Comparison of ENCODE assay signal across 19 cellular contexts in the genomic region with DNA sequence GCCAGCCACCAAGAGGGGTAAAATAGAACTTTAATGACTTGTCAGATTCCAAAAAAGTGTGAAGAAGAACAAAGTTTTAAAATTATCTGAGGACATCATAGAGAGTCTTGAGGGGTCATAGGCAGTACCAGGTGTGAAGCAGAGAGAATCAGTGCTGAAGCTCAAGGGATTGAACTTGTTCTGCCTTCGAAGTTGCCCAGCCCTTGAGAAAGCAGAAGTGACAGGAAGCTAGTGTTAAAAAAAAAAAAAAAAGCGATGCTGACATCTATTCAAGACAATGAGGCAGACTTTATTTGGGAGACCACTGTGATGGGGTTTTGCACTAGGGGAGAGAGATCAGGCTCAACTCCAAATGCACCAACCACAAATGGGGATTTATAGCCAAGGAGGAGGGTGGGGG.
"Had no signal": no experiment of that assay in that cellular context is flagged by ENCODE, and none has a peak within 500 bp of the region (broad histone marks: within the 10 kb centered on the region; RNA-seq: fewer than 3 reads in every experiment).

No MANE protein-coding gene starts in this region.

- H3K9me3 ChIP-seq: body of pancreas, colonic mucosa, gastroesophageal sphincter, left lung, prostate gland, tibial nerve had no signal

- H3K4me3 Mint-ChIP-seq: activated naive CD4-positive, alpha-beta T cell treated with anti-CD3 and anti-CD28 coated beads, Interleukin-2, amount 50 U/mL, for 24 hours; nephron had no signal

- H3K4me1 ChIP-seq: colonic mucosa, prostate gland had no signal

- H3K9me3 Mint-ChIP-seq: activated naive CD4-positive, alpha-beta T cell treated with anti-CD3 and anti-CD28 coated beads, Interleukin-2, amount 50 U/mL, for 24 hours; nephron had no signal

- H3K27me3 ChIP-seq: body of pancreas, colonic mucosa, gastroesophageal sphincter, left lung, tibial nerve had no signal

- DNase-seq: activated CD4-positive, alpha-beta T cell treated with anti-CD3 and anti-CD28 coated beads, Interleukin-2, amount 50 U/mL, for 4 hours; amniotic stem cell; body of pancreas; central memory CD4-positive, alpha-beta T cell; colonic mucosa; left lung; mesenchymal stem cell; nucleus accumbens; right cardiac atrium; small intestine; stimulated activated CD4-positive, alpha-beta T cell treated with anti-CD3 and anti-CD28 coated beads, Interleukin-4, amount 100 ng/mL, for 24 hours; stimulated activated naive CD4-positive, alpha-beta T cell treated with Interleukin-2 at 50 U/mL for 16 hours; substantia nigra had no signal

- ATAC-seq: activated CD4-positive, CD25-positive, alpha-beta regulatory T cell treated with anti-CD3 and anti-CD28 coated beads, Interleukin-2, amount 50 U/mL, for 24 hours; body of pancreas; gastroesophageal sphincter; right cardiac atrium had no signal

- H3K27ac ChIP-seq: body of pancreas, colonic mucosa, gastroesophageal sphincter, prostate gland, tibial nerve had no signal

- H3K27me3 Mint-ChIP-seq: activated naive CD4-positive, alpha-beta T cell treated with anti-CD3 and anti-CD28 coated beads, Interleukin-2, amount 50 U/mL, for 24 hours had no signal

- H3K27ac Mint-ChIP-seq: activated naive CD4-positive, alpha-beta T cell treated with anti-CD3 and anti-CD28 coated beads, Interleukin-2, amount 50 U/mL, for 24 hours; nephron had no signal

- H3K36me3 ChIP-seq: colonic mucosa, prostate gland had no signal

- H3K4me3 ChIP-seq: body of pancreas, colonic mucosa, gastroesophageal sphincter, left lung, prostate gland, tibial nerve had no signal
